6 cellular contexts compared by ENCODE assay signal in genomic region chr19:17337675-17338439, GRCh38. TPM values are rescaled to one million over a fixed set of nuclear protein-coding genes. Genes with fewer than 3 reads are reported as not detected.
DNase-seq lines count a peak whose midpoint lies in the region; ATAC-seq and TF ChIP-seq lines count a peak whose summit lies in the region.

No MANE protein-coding gene starts in this region.

- H3K9me3 ChIP-seq in Karpas-422 (ENCODE audit: low read length): no peaks in the 10 kb centered on the region
- no peaks in the 10 kb centered on the region for H3K9me3 ChIP-seq in mammary epithelial cell (replicated peaks; ENCODE audit: insufficient read depth, low read length)
- H3K9me3 ChIP-seq in neutrophil: no peaks in the 10 kb centered on the region

- H3K4me1 Mint-ChIP-seq in CD14-positive monocyte: peaks cover 34% of the 10 kb centered on the region

- ATAC-seq in GM21526 (IDR thresholded peaks at IDR 0.05; ENCODE audit: low FRiP score, unreplicated experiment) (no peak), GM21825 (IDR thresholded peaks at IDR 0.05; ENCODE audit: unreplicated experiment) (no peak)

- H3K4me3 Mint-ChIP-seq in CD14-positive monocyte: peak overlapping the region; percentile 95 to 99

- intact Hi-C loops in CD14-positive monocyte (cut with micrococcal nuclease): loop anchor here in 1 of 2 donors (5.0 kb wide), 1 partner anchor 36 kb away; the partner anchor contains the start of gene ABHD8
- intact Hi-C loops in mammary epithelial cell (cut with micrococcal nuclease): no loop called here

- DNase-seq in CD14-positive monocyte (ENCODE audit: low spot score) (no peak), Karpas-422 (peak; percentile 81), mammary epithelial cell (peak; percentile 36)

- peaks cover 11 to 17% of the 10 kb centered on the region in 2 donors for H3K36me3 Mint-ChIP-seq in CD14-positive monocyte

- peak overlapping the region; percentile 99 for H3K4me2 ChIP-seq in Karpas-422 (ENCODE audit: low read depth, low read length, poor library complexity, severe bottlenecking)
- H3K4me2 ChIP-seq in mammary epithelial cell (ENCODE audit: insufficient read depth, low read depth, low read length): peak overlapping the region; percentile 97

- H3K79me2 ChIP-seq in Karpas-422 (ENCODE audit: low read length) (peaks cover 9% of the 10 kb centered on the region), mammary epithelial cell (ENCODE audit: insufficient read depth, low read length) (peaks cover 13% of the 10 kb centered on the region)

- H3K9me2 ChIP-seq in Karpas-422 (replicated peaks; ENCODE audit: insufficient read depth, low read length): no peaks in the 10 kb centered on the region

- CTCF ChIA-PET in mammary epithelial cell (lab: Charles Lee; ENCODE audit: low non-redundant PET): no interaction called here

- H3K36me3 ChIP-seq in Karpas-422 (ENCODE audit: insufficient read depth, low read length): peaks cover 5% of the 10 kb centered on the region; the same call in 1 of the 2 replicates
- H3K36me3 ChIP-seq in mammary epithelial cell (ENCODE audit: insufficient read depth, low read length): no peaks in the 10 kb centered on the region
- no peaks in the 10 kb centered on the region for H3K36me3 ChIP-seq in neutrophil

- H3K9me3 Mint-ChIP-seq in CD14-positive monocyte: peaks cover 0 to 1% (median under 1%) of the 10 kb centered on the region in 7 donors

- H3K4me1 ChIP-seq in Karpas-422 (ENCODE audit: low read length) (peaks cover 30% of the 10 kb centered on the region), mammary epithelial cell (ENCODE audit: insufficient read depth, low read length) (peaks cover 27% of the 10 kb centered on the region), neutrophil (ENCODE audit: control insufficient read depth in 1 of 2, insufficient read depth in 1 of 2, low read depth in 1 of 2, low read length in 1 of 2) (peaks cover 39 to 44% of the 10 kb centered on the region in 2 experiments)

- in situ Hi-C loops in mammary epithelial cell (cut with MboI; ENCODE audit: low sequenced_read_pairs in 2 of 2): no loop called here

- dilution Hi-C loops in mammary epithelial cell (cut with HindIII; ENCODE audit: low sequenced_read_pairs): loop anchor here (25.0 kb wide), 1 partner anchor 99 kb away; the partner anchor contains the start of gene TMEM221

- peak overlapping the region in 6 of 7 donors; percentile 37 to 95 (median 74) for H3K27ac Mint-ChIP-seq in CD14-positive monocyte

- H3K27me3 ChIP-seq in Karpas-422 (ENCODE audit: low read length): no peaks in the 10 kb centered on the region
- no peaks in the 10 kb centered on the region for H3K27me3 ChIP-seq in mammary epithelial cell (ENCODE audit: insufficient read depth, low read length)
- H3K27me3 ChIP-seq in neutrophil: peaks cover 31% of the 10 kb centered on the region

- H3K27ac ChIP-seq in Karpas-422 (ENCODE audit: low read length) (peak overlapping the region; percentile 50), mammary epithelial cell (ENCODE audit: insufficient read depth, low read depth, low read length) (peak overlapping the region; percentile 35), neutrophil (no peak overlapping the region)

- H4K20me1 ChIP-seq in Karpas-422 (ENCODE audit: insufficient read depth, low read depth, low read length) (no peaks in the 10 kb centered on the region), mammary epithelial cell (ENCODE audit: insufficient read depth, low read length) (no peaks in the 10 kb centered on the region)

- peak overlapping the region; percentile 91 for H3K4me3 ChIP-seq in Karpas-422 (ENCODE audit: low read length)
- peak overlapping the region; percentile 53 to 73 (median 69) for H3K4me3 ChIP-seq in mammary epithelial cell (replicated peaks in 1 of 3; ENCODE audit: insufficient read depth in 1 of 3, low read depth in 2 of 3, low read length in 3 of 3)
- peak overlapping the region; percentile 65 to 71 for H3K4me3 ChIP-seq in neutrophil (ENCODE audit: low read depth in 1 of 2, low read length in 1 of 2)

- WGBS in mammary epithelial cell (ENCODE audit: low coverage, missing lambda C conversion rate): 12% methylated on average over 40 of the region's 52 CpGs

- peaks cover 0 to 1% (median 0%) of the 10 kb centered on the region in 3 donors for H3K27me3 Mint-ChIP-seq in CD14-positive monocyte (ENCODE audit: low read depth in 3 of 3)

- H2AFZ ChIP-seq in Karpas-422 (ENCODE audit: low read length): no peak overlapping the region
- H2AFZ ChIP-seq in mammary epithelial cell (ENCODE audit: low read depth, low read length): peak overlapping the region; percentile 84

- TF ChIP-seq CTCF in CD14-positive monocyte (IDR thresholded peaks at IDR 0.05): no peak
- TF ChIP-seq CTCF in mammary epithelial cell (conservative IDR thresholded peaks at IDR 0.05 in 1 of 2, IDR thresholded peaks at IDR 0.05 in 1 of 2; ENCODE audit: extremely low read depth in 1 of 2, insufficient read depth in 1 of 2, low read depth in 1 of 2, low read length in 2 of 2): no peak
- TF ChIP-seq CTCF in neutrophil (IDR thresholded peaks at IDR 0.05): no peak

- BruUV-seq in mammary epithelial cell (replicated peaks; lab: Mats Ljungman, UMichigan): TSS peak; percentile 58

- H3K9ac ChIP-seq in Karpas-422 (ENCODE audit: low read length): peak overlapping the region; percentile 79
- peak overlapping the region; percentile 60 for H3K9ac ChIP-seq in mammary epithelial cell (ENCODE audit: insufficient read depth, low read length)

RNA-seq across cellular contexts. Expression of gene GTPBP3, which starts 0.5 kb away (rescaled TPM):
- polyA plus RNA-seq in CD14-positive monocyte (1 to 10 TPM; 1.0 to 1.7 TPM), mammary epithelial cell (12.5 TPM)
- 29.3 and 88.1 TPM in 2 replicates for total RNA-seq in Karpas-422 (2014; rRNA removed; shearing (Covaris generic); ENCODE audit: low replicate concordance)
- 10 to 100 TPM; 17.5 to 35.3 TPM for total RNA-seq in mammary epithelial cell
- 12.3 TPM for polyA minus RNA-seq in mammary epithelial cell

RNA-seq across cellular contexts. Expression of gene ANO8, which starts 3.2 kb away (rescaled TPM):
- polyA plus RNA-seq in CD14-positive monocyte: under 1 TPM in 1 of 2 donors, not detected in 1; 0.11 TPM
- 0.82 and 2.3 TPM in 2 replicates for total RNA-seq in Karpas-422 (2014; rRNA removed; shearing (Covaris generic); ENCODE audit: low replicate concordance)
- 10 to 100 TPM in 1 of 2 donors, 1 to 10 TPM in 1; 3.5 to 10.8 TPM for total RNA-seq in mammary epithelial cell
- polyA plus RNA-seq in mammary epithelial cell: 1.3 TPM
- 5.0 TPM for polyA minus RNA-seq in mammary epithelial cell

RNA-seq across cellular contexts. Expression of gene DDA1, which starts 28.5 kb away (rescaled TPM):
- polyA plus RNA-seq in CD14-positive monocyte (10 to 100 TPM; 22.5 to 23.8 TPM), mammary epithelial cell (72.6 TPM)
- total RNA-seq in Karpas-422 (2014; rRNA removed; shearing (Covaris generic); ENCODE audit: low replicate concordance): 24.4 and 33.0 TPM in 2 replicates
- 10 to 100 TPM; 35.8 to 83.1 TPM for total RNA-seq in mammary epithelial cell
- 26.9 TPM for polyA minus RNA-seq in mammary epithelial cell

RNA-seq across cellular contexts. Expression of gene MRPL34, which starts 32.2 kb away (rescaled TPM):
- polyA plus RNA-seq in CD14-positive monocyte (100 to 1,000 TPM; 155 to 208 TPM), mammary epithelial cell (43.1 TPM)
- 34.0 and 68.6 TPM in 2 replicates for total RNA-seq in Karpas-422 (2014; rRNA removed; shearing (Covaris generic); ENCODE audit: low replicate concordance)
- total RNA-seq in mammary epithelial cell: 10 to 100 TPM; 36.7 to 76.3 TPM
- 7.2 TPM for polyA minus RNA-seq in mammary epithelial cell

RNA-seq across cellular contexts. Expression of gene ABHD8, which starts 34.6 kb away (rescaled TPM):
- 10 to 100 TPM; 12.5 to 14.9 TPM for polyA plus RNA-seq in CD14-positive monocyte
- 0.37 and 2.0 TPM in 2 replicates for total RNA-seq in Karpas-422 (2014; rRNA removed; shearing (Covaris generic); ENCODE audit: low replicate concordance)
- total RNA-seq in mammary epithelial cell: 10 to 100 TPM in 1 of 2 donors, 1 to 10 TPM in 1; 8.5 to 29.3 TPM
- polyA plus RNA-seq in mammary epithelial cell: 3.6 TPM
- polyA minus RNA-seq in mammary epithelial cell: 1.1 TPM
